31 cellular contexts compared by ENCODE assay signal in genomic region chr18:57574866-57575265, GRCh38.
"Had no signal": no experiment of that assay in that cellular context is flagged by ENCODE, and none has a peak within 500 bp of the region (broad histone marks: within the 10 kb centered on the region; RNA-seq: fewer than 3 reads in every experiment).

No MANE protein-coding gene starts in this region.

- H3K9me3 ChIP-seq: pancreas, psoas muscle, right atrium auricular region, stomach, suprapubic skin, tibial artery had no signal

- H3K4me1 ChIP-seq: pancreas, psoas muscle, right atrium auricular region, stomach, suprapubic skin, tibial artery had no signal

- H3K27me3 Mint-ChIP-seq: activated naive CD8-positive, alpha-beta T cell treated with anti-CD3 and anti-CD28 coated beads, Interleukin-2, amount 10 ng/mL, durations not matched to agents 7 days and 5 days; dendritic cell treated with granulocyte-macrophage colony-stimulating factor and Interleukin-4, amounts not matched to agents 40 ng/mL and 50 ng/mL, for 4 days; naive thymus-derived CD8-positive, alpha-beta T cell; stimulated activated naive B cell treated with anti-CD40 and anti-IgM and Interleukin-4, amounts not matched to agents 10 μg/mL and 1 μg/mL and 100 μg/mL, for 72 hours; T-cell had no signal

- H3K27ac Mint-ChIP-seq: activated naive CD4-positive, alpha-beta T cell treated with anti-CD3 and anti-CD28 coated beads for 36 hours; activated naive CD8-positive, alpha-beta T cell treated with anti-CD3 and anti-CD28 coated beads, Interleukin-2, amount 10 ng/mL, durations not matched to agents 7 days and 5 days; dendritic cell treated with granulocyte-macrophage colony-stimulating factor and Interleukin-4, amounts not matched to agents 40 ng/mL and 50 ng/mL, for 4 days; endodermal cell; stimulated activated naive B cell treated with anti-CD40 and anti-IgM and Interleukin-4, amounts not matched to agents 10 μg/mL and 1 μg/mL and 100 μg/mL, for 72 hours; T-cell; T-helper 2 cell treated with Interferon-gamma antibody and Interleukin-4, amounts not matched to agents 5 μg/mL and 100 μg/mL, for 36 hours had no signal

- H3K4me1 Mint-ChIP-seq: stimulated activated naive B cell treated with anti-CD40 and anti-IgM and Interleukin-4, amounts not matched to agents 10 μg/mL and 1 μg/mL and 100 μg/mL, for 72 hours had no signal

- ATAC-seq: left colon; naive thymus-derived CD8-positive, alpha-beta T cell; psoas muscle; stimulated activated naive B cell treated with anti-CD40 and anti-IgM and Interleukin-4, amounts not matched to agents 10 μg/mL and 1 μg/mL and 100 μg/mL, for 72 hours; T-cell had no signal

- H3K4me3 ChIP-seq: pancreas, psoas muscle, right atrium auricular region, stomach, suprapubic skin, tibial artery had no signal

- H3K27ac ChIP-seq: pancreas, psoas muscle, right atrium auricular region, stomach, suprapubic skin, tibial artery had no signal

- FAIRE-seq: kidney, pancreas, urothelium cell line had no signal

- H3K27me3 ChIP-seq: pancreas, right atrium auricular region, stomach, suprapubic skin, tibial artery had no signal

- H3K9me3 Mint-ChIP-seq: activated naive CD4-positive, alpha-beta T cell treated with anti-CD3 and anti-CD28 coated beads for 36 hours; activated naive CD8-positive, alpha-beta T cell treated with anti-CD3 and anti-CD28 coated beads, Interleukin-2, amount 10 ng/mL, durations not matched to agents 7 days and 5 days; dendritic cell treated with granulocyte-macrophage colony-stimulating factor and Interleukin-4, amounts not matched to agents 40 ng/mL and 50 ng/mL, for 4 days; endodermal cell; naive thymus-derived CD8-positive, alpha-beta T cell; neural crest cell; stimulated activated naive B cell treated with anti-CD40 and anti-IgM and Interleukin-4, amounts not matched to agents 10 μg/mL and 1 μg/mL and 100 μg/mL, for 72 hours; T-cell; T-helper 2 cell treated with Interferon-gamma antibody and Interleukin-4, amounts not matched to agents 5 μg/mL and 100 μg/mL, for 36 hours had no signal

- H3K4me3 Mint-ChIP-seq: activated naive CD4-positive, alpha-beta T cell treated with anti-CD3 and anti-CD28 coated beads for 36 hours; activated naive CD8-positive, alpha-beta T cell treated with anti-CD3 and anti-CD28 coated beads, Interleukin-2, amount 10 ng/mL, durations not matched to agents 7 days and 5 days; dendritic cell treated with granulocyte-macrophage colony-stimulating factor and Interleukin-4, amounts not matched to agents 40 ng/mL and 50 ng/mL, for 4 days; endodermal cell; naive thymus-derived CD8-positive, alpha-beta T cell; neural crest cell; stimulated activated naive B cell treated with anti-CD40 and anti-IgM and Interleukin-4, amounts not matched to agents 10 μg/mL and 1 μg/mL and 100 μg/mL, for 72 hours; T-cell; T-helper 2 cell treated with Interferon-gamma antibody and Interleukin-4, amounts not matched to agents 5 μg/mL and 100 μg/mL, for 36 hours had no signal

- DNase-seq: activated CD4-positive, alpha-beta T cell treated with anti-CD3 and anti-CD28 coated beads for 4 hours; activated CD4-positive, alpha-beta T cell treated with anti-CD3 and anti-CD28 coated beads, Interleukin-2, amount 50 U/mL, for 4 hours; activated CD4-positive, CD25-positive, alpha-beta regulatory T cell; activated effector memory CD4-positive, alpha-beta T cell treated with Interleukin-2 at 50 U/mL for 16 hours; activated naive CD4-positive, alpha-beta T cell treated with anti-CD3 and anti-CD28 coated beads for 36 hours; activated naive CD8-positive, alpha-beta T cell treated with anti-CD3 and anti-CD28 coated beads, Interleukin-2, amount 10 ng/mL, durations not matched to agents 7 days and 5 days; activated T-cell treated with anti-CD3 and anti-CD28 coated beads for 4 hours; amniotic stem cell; central memory CD4-positive, alpha-beta T cell; endodermal cell; head of caudate nucleus; hippocampal formation; kidney; left colon; midbrain; naive thymus-derived CD8-positive, alpha-beta T cell; nucleus accumbens; pancreas; psoas muscle; stimulated activated CD4-positive, alpha-beta T cell treated with anti-CD3 and anti-CD28 coated beads, Interleukin-15, amount 100 ng/mL, for 24 hours; stimulated activated CD4-positive, alpha-beta T cell treated with anti-CD3 and anti-CD28 coated beads, Interleukin-2, amount 100 ng/mL, for 24 hours; stimulated activated naive B cell treated with anti-CD40 and anti-IgM and Interleukin-4, amounts not matched to agents 10 μg/mL and 1 μg/mL and 100 μg/mL, for 72 hours; stomach; T-cell; tibial artery had no signal
